Comparison of ENCODE assay signal across 8 cellular contexts in the genomic region with DNA sequence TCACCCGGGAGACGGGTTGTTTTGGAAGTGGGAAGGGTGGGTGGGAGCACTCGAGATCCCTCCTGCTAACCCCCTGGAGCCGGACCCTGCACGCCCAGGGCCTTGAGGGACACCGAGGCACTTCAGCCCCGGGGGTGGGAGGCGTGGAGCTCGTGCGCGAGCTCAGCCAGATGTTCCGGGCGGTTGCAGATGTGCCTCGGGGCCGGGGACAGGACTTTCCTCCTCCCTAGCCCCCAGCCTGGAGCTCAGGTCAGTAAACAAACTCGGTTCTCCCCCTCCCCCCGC. TPM values are rescaled to one million over a fixed set of nuclear protein-coding genes. Genes with fewer than 3 reads are reported as not detected.
A peak's percentile ranks its signal among the peaks of the same experiment; 100 is the strongest.
DNase-seq lines count a peak whose midpoint lies in the region; ATAC-seq and TF ChIP-seq lines count a peak whose summit lies in the region.

No MANE protein-coding gene starts in this region.

- H3K4me1 ChIP-seq in ACC112 (ENCODE audit: control insufficient read depth, insufficient read depth, low read length, unreplicated experiment) (no peaks in the 10 kb centered on the region), HUES64 (ENCODE audit: insufficient read depth, low read length) (peaks cover 21% of the 10 kb centered on the region; the same call in 1 of the 2 replicates)
- peaks cover 10 to 17% of the 10 kb centered on the region in 2 donors for H3K4me1 ChIP-seq in naive thymus-derived CD4-positive, alpha-beta T cell (ENCODE audit: control insufficient read depth in 2 of 2, insufficient read depth in 2 of 2, low read length in 2 of 2)

- POLR2A ChIA-PET in naive thymus-derived CD4-positive, alpha-beta T cell (lab: Charles Lee), result interaction anchor here (1.2 to 1.7 kb wide), 2 partner anchors 9 to 25 kb away, joined by 4 read pairs; no protein-coding TSS in a partner anchor

- CTCF ChIA-PET in naive thymus-derived CD4-positive, alpha-beta T cell (lab: Charles Lee), result interaction anchor here (0.6 to 7.0 kb wide), 6 partner anchors 9 to 1717 kb away, joined by 4 to 151 read pairs (median 10); no protein-coding TSS in a partner anchor

- peaks cover 6 to 28% (median 18%) of the 10 kb centered on the region in 7 donors for H3K4me1 Mint-ChIP-seq in naive thymus-derived CD4-positive, alpha-beta T cell

- H3K36me3 ChIP-seq in ACC112 (ENCODE audit: insufficient read depth, low read length) (no peaks in the 10 kb centered on the region), HUES64 (ENCODE audit: insufficient read depth, low read length) (no peaks in the 10 kb centered on the region)
- H3K36me3 ChIP-seq in naive thymus-derived CD4-positive, alpha-beta T cell (ENCODE audit: control insufficient read depth in 2 of 3, insufficient read depth in 3 of 3, low read length in 3 of 3), result no peaks in the 10 kb centered on the region

- H3K9me3 ChIP-seq in HUES64 (ENCODE audit: insufficient read depth, low read depth, low read length), result no peaks in the 10 kb centered on the region
- no peaks in the 10 kb centered on the region for H3K9me3 ChIP-seq in naive thymus-derived CD4-positive, alpha-beta T cell (ENCODE audit: control insufficient read depth in 2 of 3, low read length in 3 of 3)

- no peak overlapping the region for H2AFZ ChIP-seq in ACC112 (ENCODE audit: low read length, unreplicated experiment)

- WGBS in HUES64, result under 1% methylated on average over 17 of the region's 17 CpGs

- DNase-seq in coronary artery (ENCODE audit: low spot score) (no peak), NCI-H1417 treated with DMSO at 0.1 percent for 48 hours (lab: John Stamatoyannopoulos, UW) (no peak), T-helper 1 cell (no peak)
- DNase-seq in naive thymus-derived CD4-positive, alpha-beta T cell, result peak in 3 of 9 donors; percentile 13 to 18 (median 18)

- peaks cover 55% of the 10 kb centered on the region for H3K27me3 ChIP-seq in ACC112 (ENCODE audit: insufficient read depth, low read length)
- peaks cover 88% of the 10 kb centered on the region for H3K27me3 ChIP-seq in HUES64 (ENCODE audit: insufficient read depth, low read length)
- H3K27me3 ChIP-seq in naive thymus-derived CD4-positive, alpha-beta T cell (ENCODE audit: control insufficient read depth in 2 of 2, insufficient read depth in 2 of 2, low read length in 2 of 2), result peaks cover 0 to 12% of the 10 kb centered on the region in 2 donors

- H3K4me3 ChIP-seq in ACC112 (ENCODE audit: low read depth, low read length) (peak overlapping the region; percentile 75), HUES64 (ENCODE audit: low read length) (peak overlapping the region; percentile 57), coronary artery (peak overlapping the region; percentile 72)
- peak overlapping the region; percentile 71 for H3K4me3 ChIP-seq in naive thymus-derived CD4-positive, alpha-beta T cell (ENCODE audit: low read length)

- intact Hi-C loops in naive thymus-derived CD4-positive, alpha-beta T cell (cut with micrococcal nuclease), result loop anchor here (5.0 kb wide), 3 partner anchors 38 to 312 kb away; no protein-coding TSS in a partner anchor

- ATAC-seq in naive thymus-derived CD4-positive, alpha-beta T cell, result no peak
- ATAC-seq in GM21367 (IDR thresholded peaks at IDR 0.05; ENCODE audit: unreplicated experiment) (no peak), HG03108 (IDR thresholded peaks at IDR 0.05; ENCODE audit: unreplicated experiment) (no peak)

- no peak overlapping the region for H3K27ac Mint-ChIP-seq in naive thymus-derived CD4-positive, alpha-beta T cell

- H3K79me2 ChIP-seq in ACC112 (ENCODE audit: control insufficient read depth, insufficient read depth, low read length, unreplicated experiment), result no peaks in the 10 kb centered on the region

- H3K36me3 Mint-ChIP-seq in naive thymus-derived CD4-positive, alpha-beta T cell, result no peaks in the 10 kb centered on the region

- peaks cover 22 to 70% (median 34%) of the 10 kb centered on the region in 5 donors for H3K27me3 Mint-ChIP-seq in naive thymus-derived CD4-positive, alpha-beta T cell

- H3K27ac ChIP-seq in ACC112 (ENCODE audit: low read depth, low read length) (no peak overlapping the region), HUES64 (ENCODE audit: low read depth, low read length) (no peak overlapping the region), coronary artery (peak overlapping the region in 1 of 2 donors; percentile 64)
- no peak overlapping the region for H3K27ac ChIP-seq in naive thymus-derived CD4-positive, alpha-beta T cell (ENCODE audit: low read depth, low read length)

- TF ChIP-seq CTCF in coronary artery (IDR thresholded peaks at IDR 0.05), result no peak

- H3K9me3 Mint-ChIP-seq in naive thymus-derived CD4-positive, alpha-beta T cell, result peaks cover 0 to 3% (median 0%) of the 10 kb centered on the region in 11 donors

- H3K4me3 Mint-ChIP-seq in naive thymus-derived CD4-positive, alpha-beta T cell, result peak overlapping the region; percentile 32 to 86 (median 66)

- no peak overlapping the region for H3K9ac ChIP-seq in HUES64 (ENCODE audit: low read depth, low read length)

RNA-seq across cellular contexts. Expression of a gene that starts 3.3 kb away (rescaled TPM):
- not detected for polyA plus RNA-seq in HUES64 (2013, experiment 1 of 2)
- 0.19 TPM for polyA plus RNA-seq in HUES64 (2013, experiment 2 of 2)
- total RNA-seq in naive thymus-derived CD4-positive, alpha-beta T cell, result under 1 TPM in 2 of 5 experiments, not detected in 3; 0.27 to 0.45 TPM
- polyA plus RNA-seq in naive thymus-derived CD4-positive, alpha-beta T cell, result under 1 TPM in 1 of 2 donors, not detected in 1; 0.16 TPM
